Comparison of ENCODE assay signal across 2 cellular contexts in the genomic region with DNA sequence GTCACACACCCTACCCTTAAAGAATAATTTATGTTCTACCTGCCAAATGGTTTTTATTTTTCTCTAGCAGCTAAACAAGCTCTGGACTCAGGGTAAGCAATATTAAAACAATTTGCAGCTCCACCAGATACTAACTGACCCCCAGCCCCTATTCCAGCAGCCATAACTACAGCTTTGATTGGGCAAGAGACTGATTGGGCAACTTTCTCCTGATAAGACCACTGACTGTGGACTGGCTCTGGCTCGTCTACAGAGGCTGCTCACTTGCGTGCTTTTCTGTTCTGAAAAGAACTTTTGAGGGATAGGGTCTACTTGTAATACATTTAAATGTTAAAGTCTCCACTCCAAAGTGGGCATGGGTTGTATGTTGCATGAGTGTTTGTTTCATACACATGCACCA.
TF ChIP-seq lines count a peak whose summit lies in the region.

No MANE protein-coding gene starts in this region.

TF ChIP-seq in HepG2, 621 proteins besides CTCF, POLR2A, EP300 and RAD21:
- TF ChIP-seq CBX5 (CRISPR knock-in tag; IDR thresholded peaks at IDR 0.05; ENCODE audit: borderline replicate concordance) (no peak), ZC3H4 (CRISPR knock-in tag; IDR thresholded peaks at IDR 0.05; ENCODE audit: borderline replicate concordance) (no peak), ZNF317 (CRISPR knock-in tag; IDR thresholded peaks at IDR 0.05) (no peak), ZNF282 (IDR thresholded peaks at IDR 0.05; ENCODE audit: partially characterized antibody) (no peak), ZNF121 (CRISPR knock-in tag; IDR thresholded peaks at IDR 0.05) (no peak), ZNF709 (CRISPR knock-in tag; IDR thresholded peaks at IDR 0.05) (no peak), POLR2AphosphoS2 (IDR thresholded peaks at IDR 0.05; ENCODE audit: low read depth, low read length) (no peak), CEBPG (CRISPR knock-in tag; IDR thresholded peaks at IDR 0.05) (peak; percentile 27; the same call in 1 of the 2 replicates), CEBPB (IDR thresholded peaks at IDR 0.05; ENCODE audit: borderline replicate concordance, low read depth, low read length) (peak; percentile 65; the same call in 1 of the 2 replicates)
- TF ChIP-seq, protein P1, sequence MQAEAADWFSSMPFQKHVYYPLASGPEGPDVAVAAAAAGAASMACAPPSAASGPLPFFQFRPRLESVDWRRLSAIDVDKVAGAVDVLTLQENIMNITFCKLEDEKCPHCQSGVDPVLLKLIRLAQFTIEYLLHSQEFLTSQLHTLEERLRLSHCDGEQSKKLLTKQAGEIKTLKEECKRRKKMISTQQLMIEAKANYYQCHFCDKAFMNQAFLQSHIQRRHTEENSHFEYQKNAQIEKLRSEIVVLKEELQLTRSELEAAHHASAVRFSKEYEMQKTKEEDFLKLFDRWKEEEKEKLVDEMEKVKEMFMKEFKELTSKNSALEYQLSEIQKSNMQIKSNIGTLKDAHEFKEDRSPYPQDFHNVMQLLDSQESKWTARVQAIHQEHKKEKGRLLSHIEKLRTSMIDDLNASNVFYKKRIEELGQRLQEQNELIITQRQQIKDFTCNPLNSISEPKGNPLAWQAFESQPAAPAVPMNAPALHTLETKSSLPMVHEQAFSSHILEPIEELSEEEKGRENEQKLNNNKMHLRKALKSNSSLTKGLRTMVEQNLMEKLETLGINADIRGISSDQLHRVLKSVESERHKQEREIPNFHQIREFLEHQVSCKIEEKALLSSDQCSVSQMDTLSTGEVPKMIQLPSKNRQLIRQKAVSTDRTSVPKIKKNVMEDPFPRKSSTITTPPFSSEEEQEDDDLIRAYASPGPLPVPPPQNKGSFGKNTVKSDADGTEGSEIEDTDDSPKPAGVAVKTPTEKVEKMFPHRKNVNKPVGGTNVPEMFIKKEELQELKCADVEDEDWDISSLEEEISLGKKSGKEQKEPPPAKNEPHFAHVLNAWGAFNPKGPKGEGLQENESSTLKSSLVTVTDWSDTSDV (CRISPR knock-in tag; IDR thresholded peaks at IDR 0.05), result no peak
- TF ChIP-seq, protein P2, sequence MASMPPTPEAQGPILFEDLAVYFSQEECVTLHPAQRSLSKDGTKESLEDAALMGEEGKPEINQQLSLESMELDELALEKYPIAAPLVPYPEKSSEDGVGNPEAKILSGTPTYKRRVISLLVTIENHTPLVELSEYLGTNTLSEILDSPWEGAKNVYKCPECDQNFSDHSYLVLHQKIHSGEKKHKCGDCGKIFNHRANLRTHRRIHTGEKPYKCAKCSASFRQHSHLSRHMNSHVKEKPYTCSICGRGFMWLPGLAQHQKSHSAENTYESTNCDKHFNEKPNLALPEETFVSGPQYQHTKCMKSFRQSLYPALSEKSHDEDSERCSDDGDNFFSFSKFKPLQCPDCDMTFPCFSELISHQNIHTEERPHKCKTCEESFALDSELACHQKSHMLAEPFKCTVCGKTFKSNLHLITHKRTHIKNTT (CRISPR knock-in tag; IDR thresholded peaks at IDR 0.05), result no peak
TF ChIP-seq in HepG2: peak in this region for 2.

TF ChIP-seq in K562, 482 proteins besides CTCF, POLR2A, EP300 and RAD21:
- TF ChIP-seq NFE2 (IDR thresholded peaks at IDR 0.05; ENCODE audit: low read depth) (no peak), CEBPB (tag; IDR thresholded peaks at IDR 0.05) (peak; percentile 95), CEBPG (CRISPR knock-in tag; IDR thresholded peaks at IDR 0.05) (no peak), CEBPG (tag; conservative IDR thresholded peaks at IDR 0.05 in 1 of 2, IDR thresholded peaks at IDR 0.05 in 1 of 2) (peak; percentile 83 to 89)
